18 cellular contexts compared by ENCODE assay signal in genomic region chr7:137668404-137668803, GRCh38.
DNase-seq lines count a peak whose midpoint lies in the region; ATAC-seq and TF ChIP-seq lines count a peak whose summit lies in the region.
"Had no signal": no experiment of that assay in that cellular context is flagged by ENCODE, and none has a peak within 500 bp of the region (broad histone marks: within the 10 kb centered on the region; RNA-seq: fewer than 3 reads in every experiment).

No MANE protein-coding gene starts in this region.

- H3K27me3 ChIP-seq in mammary epithelial cell (ENCODE audit: insufficient read depth, low read length), result no peaks in the 10 kb centered on the region

- intact Hi-C loops in Right ventricle myocardium inferior (cut with DNase I) (no loop called here), cardiac septum (cut with DNase I) (no loop called here), mammary epithelial cell (cut with micrococcal nuclease) (loop anchor here (5.0 kb wide), 1 partner anchor 334 kb away; the partner anchor contains the start of gene CREB3L2)

- no peaks in the 10 kb centered on the region for H3K79me2 ChIP-seq in mammary epithelial cell (ENCODE audit: insufficient read depth, low read length)

- no peak for DNase-seq in Right ventricle myocardium inferior (ENCODE audit: missing footprints)
- DNase-seq in cardiac septum (ENCODE audit: low spot score), result no peak
- DNase-seq in HFFc6, result no peak
- DNase-seq in mammary epithelial cell, result no peak
- no peak for DNase-seq in osteocyte (ENCODE audit: extremely low spot score, unreplicated experiment)
- no peak for DNase-seq in cerebellar nuclear complex (lab: John Stamatoyannopoulos, UW)
- DNase-seq: ACHN; Calu3; DMS53; Kasumi-1; NCI-H1105 treated with DMSO at 0.1 percent for 48 hours; NCI-H187; NCI-H446 treated with DMSO at 0.1 percent for 48 hours; NK-92 treated with Interleukin-12 subunit alpha and Interleukin-12 subunit beta, amount 100 ng/mL, for 24 hours; OCI-M1; RPMI8226 had no signal

- dilution Hi-C loops in mammary epithelial cell (cut with HindIII; ENCODE audit: low sequenced_read_pairs), result no loop called here

- peaks cover 35% of the 10 kb centered on the region for H3K4me1 ChIP-seq in mammary epithelial cell (ENCODE audit: insufficient read depth, low read length)

- H3K4me3 Mint-ChIP-seq in HFFc6, result no peak overlapping the region
- H3K4me3 Mint-ChIP-seq in osteocyte (ENCODE audit: unreplicated experiment), result no peak overlapping the region

- TF ChIP-seq CTCF in HFFc6 (IDR thresholded peaks at IDR 0.05) (no peak), mammary epithelial cell (conservative IDR thresholded peaks at IDR 0.05 in 1 of 2, IDR thresholded peaks at IDR 0.05 in 1 of 2; ENCODE audit: extremely low read depth in 1 of 2, insufficient read depth in 1 of 2, low read depth in 1 of 2, low read length in 2 of 2) (no peak), osteocyte (IDR thresholded peaks at IDR 0.05) (no peak)

- no peaks in the 10 kb centered on the region for H3K9me3 ChIP-seq in mammary epithelial cell (replicated peaks; ENCODE audit: insufficient read depth, low read length)

- H3K9me3 Mint-ChIP-seq in HFFc6 (no peaks in the 10 kb centered on the region), osteocyte (ENCODE audit: unreplicated experiment) (no peaks in the 10 kb centered on the region)

- ATAC-seq in Right ventricle myocardium inferior, result peak; percentile 67
- no peak for ATAC-seq in HG03095 (IDR thresholded peaks at IDR 0.05; ENCODE audit: unreplicated experiment)
- no peak for ATAC-seq in GM18505 (IDR thresholded peaks at IDR 0.05; ENCODE audit: unreplicated experiment)

- TF ChIP-seq POLR2A in GM18505 (IDR thresholded peaks at IDR 0.05; ENCODE audit: borderline replicate concordance, extremely low read depth, insufficient read depth, insufficient read length), result no peak

- H3K27me3 Mint-ChIP-seq in HFFc6 (ENCODE audit: insufficient read depth), result no peaks in the 10 kb centered on the region
- no peaks in the 10 kb centered on the region for H3K27me3 Mint-ChIP-seq in osteocyte (ENCODE audit: unreplicated experiment)

- peak overlapping the region; percentile 16 for H3K4me2 ChIP-seq in mammary epithelial cell (ENCODE audit: insufficient read depth, low read depth, low read length)

- H4K20me1 ChIP-seq in mammary epithelial cell (ENCODE audit: insufficient read depth, low read length), result no peaks in the 10 kb centered on the region

- CTCF ChIA-PET in mammary epithelial cell (lab: Charles Lee; ENCODE audit: low non-redundant PET), result no interaction called here

- no peak overlapping the region for H3K9ac ChIP-seq in mammary epithelial cell (ENCODE audit: insufficient read depth, low read length)

- no peak overlapping the region for H2AFZ ChIP-seq in mammary epithelial cell (ENCODE audit: low read depth, low read length)

- H3K27ac ChIP-seq in mammary epithelial cell (ENCODE audit: insufficient read depth, low read depth, low read length), result peak overlapping the region; percentile 50

- no peak overlapping the region for H3K4me3 ChIP-seq in mammary epithelial cell (replicated peaks in 1 of 3; ENCODE audit: insufficient read depth in 1 of 3, low read depth in 2 of 3, low read length in 3 of 3)

- WGBS in mammary epithelial cell (ENCODE audit: low coverage, missing lambda C conversion rate), result 78% methylated on average over 2 of the region's 2 CpGs

- H3K36me3 ChIP-seq in mammary epithelial cell (ENCODE audit: insufficient read depth, low read length), result no peaks in the 10 kb centered on the region

- H3K4me1 Mint-ChIP-seq in HFFc6 (ENCODE audit: low read depth), result peaks cover 74% of the 10 kb centered on the region
- peaks cover 50% of the 10 kb centered on the region for H3K4me1 Mint-ChIP-seq in osteocyte (ENCODE audit: unreplicated experiment)

- H3K36me3 Mint-ChIP-seq in HFFc6 (ENCODE audit: low read depth), result no peaks in the 10 kb centered on the region
- H3K36me3 Mint-ChIP-seq in osteocyte (ENCODE audit: unreplicated experiment), result peaks cover 2% of the 10 kb centered on the region

- in situ Hi-C loops in mammary epithelial cell (cut with MboI; ENCODE audit: low sequenced_read_pairs in 2 of 2), result loop anchor here in 1 of 2 donors (10.0 kb wide), 1 partner anchor 216 kb away; no protein-coding TSS in a partner anchor

- no TSS peak for BruUV-seq in mammary epithelial cell (replicated peaks; lab: Mats Ljungman, UMichigan)

- peak overlapping the region; percentile 93 for H3K27ac Mint-ChIP-seq in HFFc6
- H3K27ac Mint-ChIP-seq in osteocyte (ENCODE audit: unreplicated experiment), result peak overlapping the region; percentile 79
